22 cellular contexts compared by ENCODE assay signal in the genomic region with DNA sequence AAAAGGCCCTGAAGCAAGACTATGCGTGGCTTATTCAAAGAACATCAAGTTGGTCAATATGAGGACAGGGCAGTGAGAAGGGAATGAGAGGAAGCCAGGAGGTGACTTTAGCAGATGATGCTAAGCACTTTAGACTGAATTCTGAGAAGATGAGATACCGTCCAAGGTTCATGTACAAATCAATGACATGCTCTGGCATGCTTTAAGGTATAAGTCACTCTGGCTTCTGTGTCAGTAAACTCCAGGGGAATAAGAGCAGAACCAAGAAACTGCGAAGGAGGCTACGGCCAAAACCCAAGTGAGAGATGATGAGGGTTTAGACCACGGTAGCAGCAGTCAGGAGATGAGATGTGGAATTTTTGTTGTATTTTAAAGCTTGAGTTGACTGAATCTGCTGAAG. TPM values are rescaled to one million over a fixed set of nuclear protein-coding genes. Genes with fewer than 3 reads are reported as not detected.
A peak's percentile ranks its signal among the peaks of the same experiment; 100 is the strongest.
DNase-seq lines count a peak whose midpoint lies in the region; ATAC-seq, FAIRE-seq and TF ChIP-seq lines count a peak whose summit lies in the region.
"Had no signal": no experiment of that assay in that cellular context is flagged by ENCODE, and none has a peak within 500 bp of the region (broad histone marks: within the 10 kb centered on the region; RNA-seq: fewer than 3 reads in every experiment).

No MANE protein-coding gene starts in this region.

- TF ChIP-seq POLR2A in breast epithelium (IDR thresholded peaks at IDR 0.05), result no peak

- CTCF ChIA-PET in mammary epithelial cell (lab: Charles Lee; ENCODE audit: low non-redundant PET), result no interaction called here

- peaks cover 6% of the 10 kb centered on the region for H3K4me1 ChIP-seq in mammary epithelial cell (ENCODE audit: insufficient read depth, low read length)
- no peaks in the 10 kb centered on the region for H3K4me1 ChIP-seq in breast epithelium
- H3K4me1 ChIP-seq in foreskin keratinocyte, result peaks cover 7% of the 10 kb centered on the region
- H3K4me1 ChIP-seq: BLaER1, HAP-1 had no signal

- peak; percentile 88 for ATAC-seq in foreskin keratinocyte
- no peak for ATAC-seq in GM21360 (IDR thresholded peaks at IDR 0.05; ENCODE audit: unreplicated experiment)
- ATAC-seq in GM19035 (IDR thresholded peaks at IDR 0.05; ENCODE audit: unreplicated experiment), result no peak
- no peak for ATAC-seq in SK-N-SH treated with all-trans-retinoic acid at 6 μM for 48 hours
- ATAC-seq: GM12878 had no signal

- H3K27me3 ChIP-seq in mammary epithelial cell (ENCODE audit: insufficient read depth, low read length) (no peaks in the 10 kb centered on the region), breast epithelium (no peaks in the 10 kb centered on the region), bronchial epithelial cell (ENCODE audit: control insufficient read depth, insufficient read depth, low read length) (no peaks in the 10 kb centered on the region), foreskin keratinocyte (no peaks in the 10 kb centered on the region)
- H3K27me3 ChIP-seq: BLaER1 had no signal

- H3K4me2 ChIP-seq in mammary epithelial cell (ENCODE audit: insufficient read depth, low read depth, low read length), result no peak overlapping the region
- H3K4me2 ChIP-seq: BLaER1 had no signal

- no peak overlapping the region for H3K27ac ChIP-seq in mammary epithelial cell (ENCODE audit: insufficient read depth, low read depth, low read length)
- no peak overlapping the region for H3K27ac ChIP-seq in breast epithelium
- H3K27ac ChIP-seq in foreskin keratinocyte, result no peak overlapping the region
- H3K27ac ChIP-seq: 22Rv1, BLaER1 had no signal

- peak; percentile 43 for FAIRE-seq in bronchial epithelial cell (lab: Jason Lieb, UNC)
- FAIRE-seq: A204.1, GM12878, H54 had no signal

- TF ChIP-seq CTCF in mammary epithelial cell (conservative IDR thresholded peaks at IDR 0.05 in 1 of 2, IDR thresholded peaks at IDR 0.05 in 1 of 2; ENCODE audit: extremely low read depth in 1 of 2, insufficient read depth in 1 of 2, low read depth in 1 of 2, low read length in 2 of 2) (no peak), breast epithelium (IDR thresholded peaks at IDR 0.05) (no peak), bronchial epithelial cell (IDR thresholded peaks at IDR 0.05; ENCODE audit: insufficient read depth, low read length, severe bottlenecking) (no peak), foreskin keratinocyte (conservative IDR thresholded peaks at IDR 0.05) (no peak)

- dilution Hi-C loops in mammary epithelial cell (cut with HindIII; ENCODE audit: low sequenced_read_pairs), result no loop called here

- BruUV-seq in mammary epithelial cell (replicated peaks; lab: Mats Ljungman, UMichigan), result no TSS peak

- H3K9ac ChIP-seq in mammary epithelial cell (ENCODE audit: insufficient read depth, low read length), result no peak overlapping the region
- H3K9ac ChIP-seq: BLaER1 had no signal

- no peaks in the 10 kb centered on the region for H3K9me3 ChIP-seq in mammary epithelial cell (replicated peaks; ENCODE audit: insufficient read depth, low read length)
- no peaks in the 10 kb centered on the region for H3K9me3 ChIP-seq in breast epithelium
- H3K9me3 ChIP-seq: HAP-1 had no signal

- H4K20me1 ChIP-seq in mammary epithelial cell (ENCODE audit: insufficient read depth, low read length), result no peaks in the 10 kb centered on the region
- H4K20me1 ChIP-seq: BLaER1 had no signal

- no peaks in the 10 kb centered on the region for H3K79me2 ChIP-seq in mammary epithelial cell (ENCODE audit: insufficient read depth, low read length)

- intact Hi-C loops in mammary epithelial cell (cut with micrococcal nuclease) (no loop called here), breast epithelium (cut with DNase I; ENCODE audit: low total_unique reads) (no loop called here)

- H2AFZ ChIP-seq in mammary epithelial cell (ENCODE audit: low read depth, low read length), result peak overlapping the region; percentile 10

- DNase-seq in mammary epithelial cell (peak; percentile 34), breast epithelium (ENCODE audit: low spot score in 2 of 2) (no peak), bronchial epithelial cell (ENCODE audit: low read depth) (peak; percentile 62), foreskin keratinocyte (peak; percentile 36 to 58), NCI-H2171 (lab: John Stamatoyannopoulos, UW) (no peak)
- DNase-seq: CD4-positive, alpha-beta T cell; CD8-positive, alpha-beta memory T cell; DMS 273 treated with DMSO at 0.1 percent for 48 hours; DMS79; EL; GDM1; GOT3 had no signal

- H3K36me3 ChIP-seq in mammary epithelial cell (ENCODE audit: insufficient read depth, low read length), result no peaks in the 10 kb centered on the region
- no peaks in the 10 kb centered on the region for H3K36me3 ChIP-seq in breast epithelium
- H3K36me3 ChIP-seq in bronchial epithelial cell (ENCODE audit: control insufficient read depth, insufficient read depth, low read length), result no peaks in the 10 kb centered on the region
- H3K36me3 ChIP-seq: BLaER1, HAP-1 had no signal

- 63% methylated on average over 5 of the region's 5 CpGs for WGBS in mammary epithelial cell (ENCODE audit: low coverage, missing lambda C conversion rate)

- in situ Hi-C loops in mammary epithelial cell (cut with MboI; ENCODE audit: low sequenced_read_pairs in 2 of 2), result no loop called here

- H3K4me3 ChIP-seq in mammary epithelial cell (replicated peaks in 1 of 3; ENCODE audit: insufficient read depth in 1 of 3, low read depth in 2 of 3, low read length in 3 of 3) (no peak overlapping the region), breast epithelium (no peak overlapping the region), bronchial epithelial cell (ENCODE audit: low read depth, low read length) (no peak overlapping the region)
- H3K4me3 ChIP-seq: BLaER1, GM12878, HAP-1 had no signal

TF ChIP-seq in SK-N-SH treated with all-trans-retinoic acid at 6 μM for 48 hours, 23 proteins besides CTCF, POLR2A, EP300 and RAD21:
- TF ChIP-seq, protein P1, sequence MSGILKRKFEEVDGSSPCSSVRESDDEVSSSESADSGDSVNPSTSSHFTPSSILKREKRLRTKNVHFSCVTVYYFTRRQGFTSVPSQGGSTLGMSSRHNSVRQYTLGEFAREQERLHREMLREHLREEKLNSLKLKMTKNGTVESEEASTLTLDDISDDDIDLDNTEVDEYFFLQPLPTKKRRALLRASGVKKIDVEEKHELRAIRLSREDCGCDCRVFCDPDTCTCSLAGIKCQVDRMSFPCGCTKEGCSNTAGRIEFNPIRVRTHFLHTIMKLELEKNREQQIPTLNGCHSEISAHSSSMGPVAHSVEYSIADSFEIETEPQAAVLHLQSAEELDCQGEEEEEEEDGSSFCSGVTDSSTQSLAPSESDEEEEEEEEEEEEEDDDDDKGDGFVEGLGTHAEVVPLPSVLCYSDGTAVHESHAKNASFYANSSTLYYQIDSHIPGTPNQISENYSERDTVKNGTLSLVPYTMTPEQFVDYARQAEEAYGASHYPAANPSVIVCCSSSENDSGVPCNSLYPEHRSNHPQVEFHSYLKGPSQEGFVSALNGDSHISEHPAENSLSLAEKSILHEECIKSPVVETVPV (CRISPR knock-in tag; IDR thresholded peaks at IDR 0.05), result no peak
- TF ChIP-seq OSR1 (CRISPR knock-in tag; IDR thresholded peaks at IDR 0.05) (no peak), ZNF8 (CRISPR knock-in tag; IDR thresholded peaks at IDR 0.05) (no peak), TOX (CRISPR knock-in tag; IDR thresholded peaks at IDR 0.05; ENCODE audit: borderline replicate concordance) (no peak), BACH2 (CRISPR knock-in tag; IDR thresholded peaks at IDR 0.05; ENCODE audit: borderline replicate concordance) (no peak)
- TF ChIP-seq, protein P2, sequence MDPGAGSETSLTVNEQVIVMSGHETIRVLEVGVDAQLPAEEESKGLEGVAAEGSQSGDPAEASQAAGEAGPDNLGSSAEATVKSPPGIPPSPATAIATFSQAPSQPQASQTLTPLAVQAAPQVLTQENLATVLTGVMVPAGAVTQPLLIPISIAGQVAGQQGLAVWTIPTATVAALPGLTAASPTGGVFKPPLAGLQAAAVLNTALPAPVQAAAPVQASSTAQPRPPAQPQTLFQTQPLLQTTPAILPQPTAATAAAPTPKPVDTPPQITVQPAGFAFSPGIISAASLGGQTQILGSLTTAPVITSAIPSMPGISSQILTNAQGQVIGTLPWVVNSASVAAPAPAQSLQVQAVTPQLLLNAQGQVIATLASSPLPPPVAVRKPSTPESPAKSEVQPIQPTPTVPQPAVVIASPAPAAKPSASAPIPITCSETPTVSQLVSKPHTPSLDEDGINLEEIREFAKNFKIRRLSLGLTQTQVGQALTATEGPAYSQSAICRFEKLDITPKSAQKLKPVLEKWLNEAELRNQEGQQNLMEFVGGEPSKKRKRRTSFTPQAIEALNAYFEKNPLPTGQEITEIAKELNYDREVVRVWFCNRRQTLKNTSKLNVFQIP (CRISPR knock-in tag; IDR thresholded peaks at IDR 0.05; ENCODE audit: borderline replicate concordance, low read depth), result no peak

RNA-seq across cellular contexts. Expression of a gene that starts 8.9 kb away (rescaled TPM):
- 10 to 100 TPM; 74.8 to 85.0 TPM for total RNA-seq in mammary epithelial cell
- 36.5 TPM for polyA plus RNA-seq in mammary epithelial cell
- 28.9 TPM for polyA minus RNA-seq in mammary epithelial cell
- 100 to 1,000 TPM in 1 of 3 donors, 10 to 100 TPM in 2; 86.9 to 101 (median 93.4) TPM for total RNA-seq in breast epithelium
- 57.7 and 81.5 TPM in 2 replicates for total RNA-seq in bronchial epithelial cell
- total RNA-seq in foreskin keratinocyte, result 49.0 and 56.2 TPM in 2 replicates
- 35.0 and 35.1 TPM in 2 replicates for polyA plus RNA-seq in foreskin keratinocyte

RNA-seq across cellular contexts. Expression of a gene that starts 10.0 kb away (rescaled TPM):
- under 1 TPM in 1 of 2 donors, not detected in 1; 0.42 TPM for total RNA-seq in mammary epithelial cell
- 0.05 TPM for polyA plus RNA-seq in mammary epithelial cell
- polyA minus RNA-seq in mammary epithelial cell, result not detected
- total RNA-seq in breast epithelium, result under 1 TPM in 1 of 3 donors, not detected in 2; 0.15 TPM
- total RNA-seq in bronchial epithelial cell, result not detected in 2 replicates
- total RNA-seq in foreskin keratinocyte, result 0.11 TPM in 1 of 2 replicates, not detected in the other
- 0.03 and 0.07 TPM in 2 replicates for polyA plus RNA-seq in foreskin keratinocyte
- total RNA-seq: CD4-positive, alpha-beta T cell; CD8-positive, alpha-beta memory T cell had no signal
- polyA plus RNA-seq: CD14-positive monocyte; CD8-positive, alpha-beta memory T cell had no signal

Comparison
In these comparisons a context has a peak if more than half of its experiments do, and no peak if none do; other contexts are left out.
1. DNase-seq: peak in mammary epithelial cell (single experiment), bronchial epithelial cell (single experiment) and foreskin keratinocyte (2 of 2); none in breast epithelium (0 of 2) and NCI-H2171 (single experiment).